ENCODE assay signal across 8 cellular contexts in the genomic region with DNA sequence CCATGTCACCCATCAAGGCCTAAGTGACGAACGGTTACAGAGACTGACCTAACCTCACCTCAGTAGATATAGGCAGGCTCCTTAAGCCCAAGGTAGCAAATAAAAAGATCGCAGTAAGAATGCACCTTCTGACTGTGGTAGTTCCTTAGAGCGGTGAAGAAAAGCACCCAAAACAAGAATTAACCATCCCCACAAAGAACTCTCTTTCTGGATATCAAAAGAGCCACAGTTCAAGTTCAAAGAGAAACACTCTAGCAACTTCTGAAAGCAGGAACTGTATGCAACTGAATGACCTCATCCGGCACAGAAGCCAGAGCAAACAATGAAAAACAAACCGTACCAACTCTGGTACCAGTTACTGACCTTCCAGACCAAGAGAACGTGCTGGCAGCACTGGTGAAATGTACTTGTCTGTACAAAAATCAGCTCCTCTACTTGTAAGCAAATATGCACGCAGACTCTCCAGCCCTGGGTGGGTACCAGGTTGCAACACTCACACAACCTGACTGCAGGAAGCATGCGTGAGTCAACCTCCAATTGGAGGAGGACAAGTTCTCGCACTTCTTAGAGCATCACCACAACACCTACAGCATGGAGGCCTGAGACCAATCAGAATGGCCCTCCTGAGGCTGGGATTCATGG.
DNase-seq lines count a peak whose midpoint lies in the region; FAIRE-seq lines count a peak whose summit lies in the region.

No MANE protein-coding gene starts in this region.

- H3K4me3 Mint-ChIP-seq in activated naive CD4-positive, alpha-beta T cell treated with anti-CD3 and anti-CD28 coated beads, Interleukin-2, amount 50 U/mL, for 24 hours: peak overlapping the region; percentile 93

- H3K9me3 Mint-ChIP-seq in activated naive CD4-positive, alpha-beta T cell treated with anti-CD3 and anti-CD28 coated beads, Interleukin-2, amount 50 U/mL, for 24 hours: no peaks in the 10 kb centered on the region

- peak; percentile 84 for FAIRE-seq in islet of Langerhans (lab: Jason Lieb, UNC)

- peaks cover 97% of the 10 kb centered on the region for H3K4me1 Mint-ChIP-seq in activated naive CD4-positive, alpha-beta T cell treated with anti-CD3 and anti-CD28 coated beads, Interleukin-2, amount 50 U/mL, for 24 hours

- DNase-seq in SIG-M5 treated with dmso at 0.1 percent for 504 hours (lab: John Stamatoyannopoulos, UW; ENCODE audit: unreplicated experiment) (peak; percentile 24), SIG-M5 (lab: John Stamatoyannopoulos, UW) (no peak), LHCN-M2 (ENCODE audit: low read depth) (peak; percentile 16), NCI-H82 (lab: John Stamatoyannopoulos, UW) (no peak), NCI-H2107 (lab: John Stamatoyannopoulos, UW) (no peak)
- DNase-seq in stimulated activated naive CD4-positive, alpha-beta T cell treated with Interleukin-2 at 50 U/mL for 16 hours (lab: John Stamatoyannopoulos, UW): peak; percentile 53

- H3K27ac Mint-ChIP-seq in activated naive CD4-positive, alpha-beta T cell treated with anti-CD3 and anti-CD28 coated beads, Interleukin-2, amount 50 U/mL, for 24 hours: peak overlapping the region; percentile 98

- H3K36me3 Mint-ChIP-seq in activated naive CD4-positive, alpha-beta T cell treated with anti-CD3 and anti-CD28 coated beads, Interleukin-2, amount 50 U/mL, for 24 hours: peaks cover 20% of the 10 kb centered on the region

- H3K27me3 Mint-ChIP-seq in activated naive CD4-positive, alpha-beta T cell treated with anti-CD3 and anti-CD28 coated beads, Interleukin-2, amount 50 U/mL, for 24 hours: no peaks in the 10 kb centered on the region

Comparison
In these comparisons a context has a peak if more than half of its experiments do, and no peak if none do; other contexts are left out.
1. DNase-seq: peak in SIG-M5 treated with dmso at 0.1 percent for 504 hours (single experiment), LHCN-M2 (single experiment) and stimulated activated naive CD4-positive, alpha-beta T cell treated with Interleukin-2 at 50 U/mL for 16 hours (single experiment); none in SIG-M5 (single experiment), NCI-H82 (single experiment) and NCI-H2107 (single experiment).